Comparison of ENCODE assay signal across 1 cellular context in genomic region chr13:31160857-31161582, GRCh38.
TF ChIP-seq lines count a peak whose summit lies in the region.

No MANE protein-coding gene starts in this region.

TF ChIP-seq in SK-N-SH, 30 proteins besides CTCF, POLR2A, EP300 and RAD21 (continued from another document):
- TF ChIP-seq REST (IDR thresholded peaks at IDR 0.05; ENCODE audit: low read depth, low read length) (no peak), NRF1 (IDR thresholded peaks at IDR 0.05; ENCODE audit: low read depth, low read length) (no peak), FOXM1 (IDR thresholded peaks at IDR 0.05; ENCODE audit: low read depth) (no peak), RCOR1 (IDR thresholded peaks at IDR 0.05; ENCODE audit: low read length) (no peak), ZBTB33 (IDR thresholded peaks at IDR 0.05; ENCODE audit: borderline replicate concordance, low read depth) (no peak), EZH2phosphoT487 (IDR thresholded peaks at IDR 0.05; ENCODE audit: borderline replicate concordance, low read depth) (no peak), ELF1 (IDR thresholded peaks at IDR 0.05) (peak; percentile 69; the same call in 1 of the 2 replicates), MEF2A (IDR thresholded peaks at IDR 0.05; ENCODE audit: borderline replicate concordance, low read depth) (no peak), JUND (IDR thresholded peaks at IDR 0.05) (no peak), MXI1 (IDR thresholded peaks at IDR 0.05; ENCODE audit: low read depth, low read length) (peak; percentile 58; the same call in 1 of the 2 replicates), CHD2 (IDR thresholded peaks at IDR 0.05; ENCODE audit: low read length, partially characterized antibody) (no peak), IRF3 (IDR thresholded peaks at IDR 0.05; ENCODE audit: low read depth, low read length) (no peak), POLR2AphosphoS5 (IDR thresholded peaks at IDR 0.05; ENCODE audit: low read depth, low read length) (no peak), FOXJ3 (CRISPR knock-in tag; IDR thresholded peaks at IDR 0.05) (0 out of 2 replicates have a peak, but pooled peaks have one; percentile 9), NFIC (IDR thresholded peaks at IDR 0.05; ENCODE audit: borderline replicate concordance) (no peak), RXRA (IDR thresholded peaks at IDR 0.05; ENCODE audit: borderline replicate concordance, low read depth) (no peak), GATA2 (CRISPR knock-in tag; IDR thresholded peaks at IDR 0.05) (no peak), USF1 (IDR thresholded peaks at IDR 0.05; ENCODE audit: borderline replicate concordance, low read depth) (no peak), SMC3 (IDR thresholded peaks at IDR 0.05; ENCODE audit: low read depth, low read length) (no peak), USF2 (IDR thresholded peaks at IDR 0.05; ENCODE audit: borderline replicate concordance, low read depth, low read length) (no peak), GABPA (IDR thresholded peaks at IDR 0.05; ENCODE audit: low read depth) (0 out of 2 replicates have a peak, but pooled peaks have one; percentile 36), TEAD4 (IDR thresholded peaks at IDR 0.05; ENCODE audit: borderline replicate concordance, insufficient read depth) (no peak)
TF ChIP-seq in SK-N-SH: peak in this region for 5.
